Comparison of ENCODE assay signal across 8 cellular contexts in genomic region chr14:95515523-95516517, GRCh38.
DNase-seq lines count a peak whose midpoint lies in the region; ATAC-seq lines count a peak whose summit lies in the region.

No MANE protein-coding gene starts in this region.

- ATAC-seq in HG02763 (IDR thresholded peaks at IDR 0.05; ENCODE audit: unreplicated experiment) = peak; percentile 73

- DNase-seq in NCI-H1436 (lab: John Stamatoyannopoulos, UW) (peak; percentile 50), NCI-H1436 treated with DMSO at 0.1 percent for 48 hours (lab: John Stamatoyannopoulos, UW) (no peak), NCI-H146 (lab: John Stamatoyannopoulos, UW) (peak; percentile 65), medulla oblongata (ENCODE audit: extremely low spot score) (peak; percentile 87)
- peak; percentile 74 to 77 for DNase-seq in activated CD4-positive, alpha-beta T cell treated with anti-CD3 and anti-CD28 coated beads for 4 hours
- DNase-seq in stimulated activated CD8-positive, alpha-beta memory T cell treated with anti-CD3 and anti-CD28 coated beads, Interleukin-15, amount 100 ng/mL, for 1 hour (ENCODE audit: low read depth) = peak; percentile 60

- H3K27ac Mint-ChIP-seq in dendritic cell treated with granulocyte-macrophage colony-stimulating factor and Interleukin-4, amounts not matched to agents 40 ng/mL and 50 ng/mL, for 4 days = peak overlapping the region; percentile 91

- intact Hi-C loops in dendritic cell treated with granulocyte-macrophage colony-stimulating factor and Interleukin-4, amounts not matched to agents 40 ng/mL and 50 ng/mL, for 4 days (cut with micrococcal nuclease) = loop anchor here (1.0 to 10.0 kb wide), 2 partner anchors 9 to 849 kb away; partner anchors contain the start of genes ATG2B and GSKIP

- H3K4me1 Mint-ChIP-seq in dendritic cell treated with granulocyte-macrophage colony-stimulating factor and Interleukin-4, amounts not matched to agents 40 ng/mL and 50 ng/mL, for 4 days (ENCODE audit: low read depth) = peaks cover 78% of the 10 kb centered on the region

- H3K9me3 Mint-ChIP-seq in dendritic cell treated with granulocyte-macrophage colony-stimulating factor and Interleukin-4, amounts not matched to agents 40 ng/mL and 50 ng/mL, for 4 days = no peaks in the 10 kb centered on the region

- no peaks in the 10 kb centered on the region for H3K27me3 Mint-ChIP-seq in dendritic cell treated with granulocyte-macrophage colony-stimulating factor and Interleukin-4, amounts not matched to agents 40 ng/mL and 50 ng/mL, for 4 days

- peak overlapping the region; percentile 82 for H3K4me3 Mint-ChIP-seq in dendritic cell treated with granulocyte-macrophage colony-stimulating factor and Interleukin-4, amounts not matched to agents 40 ng/mL and 50 ng/mL, for 4 days

- H3K36me3 Mint-ChIP-seq in dendritic cell treated with granulocyte-macrophage colony-stimulating factor and Interleukin-4, amounts not matched to agents 40 ng/mL and 50 ng/mL, for 4 days (ENCODE audit: low read depth) = peaks cover 25% of the 10 kb centered on the region
